8 cellular contexts compared by ENCODE assay signal in the genomic region with DNA sequence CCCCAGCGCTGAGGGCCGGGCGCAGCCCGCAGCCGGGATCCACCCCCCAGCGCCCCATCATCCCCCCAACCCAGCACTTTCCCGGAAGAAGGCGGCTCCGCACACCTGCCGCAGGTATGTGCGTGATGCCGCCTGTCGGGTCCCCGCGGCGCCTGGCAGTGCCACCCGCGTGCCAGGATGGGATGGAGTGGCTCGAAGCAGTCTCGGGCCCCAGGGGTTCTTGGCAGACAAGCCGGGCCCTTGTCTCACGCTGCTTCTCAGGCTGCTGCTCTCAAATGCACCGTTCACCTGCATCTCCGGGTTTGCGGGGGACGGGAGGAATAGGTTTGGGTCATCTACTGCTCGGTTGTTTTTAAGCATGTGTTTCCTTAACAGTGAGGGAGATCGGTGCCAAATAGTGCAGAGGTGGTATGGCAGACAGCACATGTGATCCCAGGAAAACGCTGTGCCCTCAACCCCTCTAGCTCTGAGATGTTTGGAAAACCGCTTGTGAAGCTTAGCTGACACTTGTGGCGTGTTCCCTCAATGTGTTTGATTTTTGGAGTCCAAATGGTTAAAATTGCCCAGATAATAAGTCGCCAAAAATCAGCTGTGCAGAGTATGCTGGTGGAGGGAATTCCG. TPM values are rescaled to one million over a fixed set of nuclear protein-coding genes. Genes with fewer than 3 reads are reported as not detected.
DNase-seq lines count a peak whose midpoint lies in the region; ATAC-seq and TF ChIP-seq lines count a peak whose summit lies in the region.

No MANE protein-coding gene starts in this region.

- ATAC-seq in HG02981 (IDR thresholded peaks at IDR 0.05; ENCODE audit: unreplicated experiment) (peak; percentile 2), GM21447 (IDR thresholded peaks at IDR 0.05; ENCODE audit: unreplicated experiment) (no peak)

- intact Hi-C loops in Calu3 (cut with micrococcal nuclease; ENCODE audit: unreplicated experiment): loop anchor here (2.0 to 5.0 kb wide), 3 partner anchors 38 to 439 kb away; no protein-coding TSS in a partner anchor
- intact Hi-C loops in mammary epithelial cell (cut with micrococcal nuclease): loop anchor here (2.0 to 5.0 kb wide), 4 partner anchors 39 to 377 kb away; no protein-coding TSS in a partner anchor

- no peak overlapping the region for H3K9ac ChIP-seq in mammary epithelial cell (ENCODE audit: insufficient read depth, low read length)

- H3K4me2 ChIP-seq in mammary epithelial cell (ENCODE audit: insufficient read depth, low read depth, low read length): peak overlapping the region; percentile 99

- no peak overlapping the region for H3K27ac Mint-ChIP-seq in Calu3 (ENCODE audit: unreplicated experiment)

- 3% methylated on average over 11 of the region's 33 CpGs for WGBS in mammary epithelial cell (ENCODE audit: low coverage, missing lambda C conversion rate)

- dilution Hi-C loops in mammary epithelial cell (cut with HindIII; ENCODE audit: low sequenced_read_pairs): no loop called here

- H3K27me3 Mint-ChIP-seq in Calu3 (ENCODE audit: unreplicated experiment): peaks cover 15% of the 10 kb centered on the region

- H3K4me1 Mint-ChIP-seq in Calu3 (ENCODE audit: low read depth, unreplicated experiment): no peaks in the 10 kb centered on the region

- in situ Hi-C loops in SK-MEL-5 (cut with HindIII; ENCODE audit: low pct_unique_long_range_greater_than_20kb, low sequenced_read_pairs): no loop called here
- in situ Hi-C loops in mammary epithelial cell (cut with MboI; ENCODE audit: low sequenced_read_pairs in 2 of 2): no loop called here

- no peaks in the 10 kb centered on the region for H3K27me3 ChIP-seq in mammary epithelial cell (ENCODE audit: insufficient read depth, low read length)
- H3K27me3 ChIP-seq in kidney epithelial cell (ENCODE audit: control insufficient read depth, insufficient read depth, low read length): no peaks in the 10 kb centered on the region

- peak overlapping the region; percentile 90 for H3K4me3 Mint-ChIP-seq in Calu3 (ENCODE audit: low read depth, unreplicated experiment)

- peak overlapping the region; percentile 96 for H2AFZ ChIP-seq in mammary epithelial cell (ENCODE audit: low read depth, low read length)

- no peak overlapping the region for H3K27ac ChIP-seq in mammary epithelial cell (ENCODE audit: insufficient read depth, low read depth, low read length)

- H4K20me1 ChIP-seq in mammary epithelial cell (ENCODE audit: insufficient read depth, low read length): no peaks in the 10 kb centered on the region

- peak overlapping the region; percentile 56 to 81 (median 71) for H3K4me3 ChIP-seq in mammary epithelial cell (replicated peaks in 1 of 3; ENCODE audit: insufficient read depth in 1 of 3, low read depth in 2 of 3, low read length in 3 of 3)
- H3K4me3 ChIP-seq in kidney epithelial cell (ENCODE audit: low read depth, low read length): peak overlapping the region; percentile 91

- no peaks in the 10 kb centered on the region for H3K9me3 ChIP-seq in mammary epithelial cell (replicated peaks; ENCODE audit: insufficient read depth, low read length)

- H3K36me3 ChIP-seq in mammary epithelial cell (ENCODE audit: insufficient read depth, low read length) (no peaks in the 10 kb centered on the region), kidney epithelial cell (ENCODE audit: control insufficient read depth, insufficient read depth, low read length) (no peaks in the 10 kb centered on the region)

- CTCF ChIA-PET in Calu3 (lab: Charles Lee): no interaction called here
- CTCF ChIA-PET in mammary epithelial cell (lab: Charles Lee; ENCODE audit: low non-redundant PET): no interaction called here

- no peak for TF ChIP-seq CTCF in Calu3 (IDR thresholded peaks at IDR 0.05; ENCODE audit: unreplicated experiment)
- TF ChIP-seq CTCF in mammary epithelial cell (conservative IDR thresholded peaks at IDR 0.05 in 1 of 2, IDR thresholded peaks at IDR 0.05 in 1 of 2; ENCODE audit: extremely low read depth in 1 of 2, insufficient read depth in 1 of 2, low read depth in 1 of 2, low read length in 2 of 2): no peak
- TF ChIP-seq CTCF in kidney epithelial cell (IDR thresholded peaks at IDR 0.05; ENCODE audit: insufficient read depth, low read length, poor library complexity, severe bottlenecking): no peak

- BruUV-seq in Calu3 (replicated peaks; lab: Mats Ljungman, UMichigan): no TSS peak
- no TSS peak for BruUV-seq in mammary epithelial cell (replicated peaks; lab: Mats Ljungman, UMichigan)

- peaks cover 31% of the 10 kb centered on the region for H3K36me3 Mint-ChIP-seq in Calu3 (ENCODE audit: insufficient read depth, unreplicated experiment)

- H3K9me3 Mint-ChIP-seq in Calu3 (ENCODE audit: low read depth, unreplicated experiment): no peaks in the 10 kb centered on the region

- DNase-seq in Calu3 (peak; percentile 15), SK-MEL-5 (ENCODE audit: low read depth, low spot score) (peak; percentile 53), mammary epithelial cell (peak; percentile 29), kidney epithelial cell (ENCODE audit: low read depth) (no peak), pons (ENCODE audit: low spot score) (no peak)
- peak; percentile 27 for DNase-seq in stimulated activated CD4-positive, alpha-beta T cell treated with anti-CD3 and anti-CD28 coated beads, Interleukin-4, amount 100 ng/mL, for 1 hour

- no peaks in the 10 kb centered on the region for H3K79me2 ChIP-seq in mammary epithelial cell (ENCODE audit: insufficient read depth, low read length)

- peaks cover 17% of the 10 kb centered on the region for H3K4me1 ChIP-seq in mammary epithelial cell (ENCODE audit: insufficient read depth, low read length)

RNA-seq across cellular contexts. Expression of gene MYLIP, which starts 0.8 kb away (rescaled TPM):
- total RNA-seq in Calu3 (2022): 8.1 and 10.1 TPM in 2 replicates
- 62.5 and 72.2 TPM in 2 replicates for total RNA-seq in SK-MEL-5 (2014; rRNA removed; shearing (Covaris generic))
- polyA plus RNA-seq in SK-MEL-5 (2015; cell fraction: cytosol; rRNA removed): 48.0 and 59.1 TPM in 2 replicates
- 80.4 and 112 TPM in 2 replicates for polyA plus RNA-seq in SK-MEL-5 (2015; cell fraction: nucleus; rRNA removed)
- total RNA-seq in mammary epithelial cell: 1 to 10 TPM; 3.7 to 5.0 TPM
- polyA plus RNA-seq in mammary epithelial cell: 1.4 TPM
- 5.8 TPM for polyA minus RNA-seq in mammary epithelial cell
- total RNA-seq in kidney epithelial cell: 3.1 and 5.2 TPM in 2 replicates

Comparison
In these comparisons a context has a peak if more than half of its experiments do, and no peak if none do; other contexts are left out.
1. DNase-seq: peak in Calu3 (single experiment), SK-MEL-5 (single experiment), mammary epithelial cell (single experiment) and stimulated activated CD4-positive, alpha-beta T cell treated with anti-CD3 and anti-CD28 coated beads, Interleukin-4, amount 100 ng/mL, for 1 hour (single experiment); none in kidney epithelial cell (single experiment) and pons (single experiment).